ENCODE assay signal across 7 cellular contexts in the genomic region with DNA sequence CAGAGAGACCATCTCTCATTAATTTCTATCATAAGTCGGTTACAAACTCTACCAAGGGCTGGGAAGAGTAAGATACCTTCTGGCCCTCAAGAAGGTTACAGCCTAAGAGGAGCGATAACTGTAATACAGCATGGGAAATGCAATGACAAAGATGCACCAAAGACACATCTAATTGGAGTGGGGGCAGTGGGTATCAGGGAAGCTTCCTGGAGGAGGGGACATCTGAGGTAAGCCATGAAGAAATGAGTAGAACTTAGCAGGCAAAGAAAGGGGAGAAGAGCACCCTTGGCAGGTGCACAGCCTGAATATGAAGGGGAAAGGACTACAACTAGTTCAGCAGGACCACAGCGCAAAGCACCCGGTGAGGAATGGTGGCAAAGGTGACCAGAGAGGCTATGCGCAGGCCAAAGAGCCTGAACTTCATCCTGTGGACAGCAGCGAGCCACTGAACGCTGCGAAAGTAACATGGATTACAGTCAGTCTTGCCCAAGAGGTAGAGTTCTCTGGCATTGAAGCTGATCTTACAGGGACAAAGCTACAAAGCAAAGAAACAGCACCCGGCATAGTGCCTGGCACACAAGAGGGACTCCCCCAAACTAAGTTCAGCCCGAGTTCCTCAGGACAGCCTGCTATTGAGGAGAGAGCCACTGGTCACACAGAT. TPM values are rescaled to one million over a fixed set of nuclear protein-coding genes. Genes with fewer than 3 reads are reported as not detected.
DNase-seq lines count a peak whose midpoint lies in the region; FAIRE-seq and TF ChIP-seq lines count a peak whose summit lies in the region.
"Had no signal": no experiment of that assay in that cellular context is flagged by ENCODE, and none has a peak within 500 bp of the region (broad histone marks: within the 10 kb centered on the region; RNA-seq: fewer than 3 reads in every experiment).

No MANE protein-coding gene starts in this region.

- no peaks in the 10 kb centered on the region for H3K9me3 Mint-ChIP-seq in chondrocyte (ENCODE audit: low read depth)

- H3K4me2 ChIP-seq in parathyroid adenoma (ENCODE audit: low read length) = peak overlapping the region; percentile 92

- no peak for FAIRE-seq in GM12892 (lab: Jason Lieb, UNC)

- TF ChIP-seq CTCF in chondrocyte (IDR thresholded peaks at IDR 0.05) = no peak
- no peak for TF ChIP-seq CTCF in parathyroid adenoma (IDR thresholded peaks at IDR 0.05)

- H3K4me1 ChIP-seq in HUES6 (ENCODE audit: control insufficient read depth, insufficient read depth, low read length) (peaks cover 23% of the 10 kb centered on the region; the same call in 1 of the 2 replicates), parathyroid adenoma (peaks cover 15% of the 10 kb centered on the region)

- H3K27me3 ChIP-seq in HUES6 (ENCODE audit: control insufficient read depth, insufficient read depth, low read length) (no peaks in the 10 kb centered on the region), parathyroid adenoma (ENCODE audit: control insufficient read depth, insufficient read depth, low read length) (no peaks in the 10 kb centered on the region)

- peaks cover 43% of the 10 kb centered on the region for H3K4me1 Mint-ChIP-seq in chondrocyte (ENCODE audit: low read depth)

- peak overlapping the region; percentile 81 for H3K27ac Mint-ChIP-seq in chondrocyte (ENCODE audit: unreplicated experiment)

- no peak for DNase-seq in chondrocyte (ENCODE audit: low spot score)
- no peak for DNase-seq in anterior cingulate cortex (lab: John Stamatoyannopoulos, UW)
- no peak for DNase-seq in kidney tubule cell (ENCODE audit: low spot score)
- DNase-seq in GM12892 (ENCODE audit: insufficient read length) = no peak

- peaks cover 33% of the 10 kb centered on the region for H3K79me2 ChIP-seq in parathyroid adenoma

- no peaks in the 10 kb centered on the region for H3K27me3 Mint-ChIP-seq in chondrocyte (ENCODE audit: low read depth)

- H3K9ac ChIP-seq in HUES6 (ENCODE audit: low read length) = no peak overlapping the region
- H3K9ac ChIP-seq in parathyroid adenoma = no peak overlapping the region

- H3K36me3 ChIP-seq in HUES6 (ENCODE audit: control insufficient read depth, insufficient read depth, low read length) = peaks cover 15% of the 10 kb centered on the region
- H3K36me3 ChIP-seq in parathyroid adenoma (ENCODE audit: control insufficient read depth, insufficient read depth, low read length) = no peaks in the 10 kb centered on the region

- H3K4me3 ChIP-seq in HUES6 (ENCODE audit: low read depth, low read length) = peak overlapping the region; percentile 64
- peak overlapping the region; percentile 83 for H3K4me3 ChIP-seq in parathyroid adenoma (ENCODE audit: low read depth, low read length)

- no peak for TF ChIP-seq POLR2A in GM12892 (IDR thresholded peaks at IDR 0.05; ENCODE audit: low read depth, low read length)

- H3K9me3 ChIP-seq in HUES6 (ENCODE audit: control insufficient read depth, insufficient read depth, low read depth, low read length) (no peaks in the 10 kb centered on the region), parathyroid adenoma (ENCODE audit: control insufficient read depth, low read length) (no peaks in the 10 kb centered on the region)

- H3K36me3 Mint-ChIP-seq in chondrocyte (ENCODE audit: low read depth) = peaks cover 14% of the 10 kb centered on the region

- H2AFZ ChIP-seq in parathyroid adenoma = no peak overlapping the region

- peak overlapping the region; percentile 86 for H3K4me3 Mint-ChIP-seq in chondrocyte (ENCODE audit: unreplicated experiment)

- no peak overlapping the region for H3K27ac ChIP-seq in HUES6 (ENCODE audit: low read depth, low read length)
- H3K27ac ChIP-seq in parathyroid adenoma = no peak overlapping the region

RNA-seq across cellular contexts. Expression of gene TBC1D10B, which starts 2.8 kb away (rescaled TPM):
- total RNA-seq in chondrocyte = 43.3 to 48.6 TPM (median 44.2 TPM) in 3 replicates
- polyA plus RNA-seq in GM12892 (2012; ENCODE audit: missing spikeins) = 12.4 TPM

RNA-seq across cellular contexts. Expression of gene MYL11, which starts 7.1 kb away (rescaled TPM):
- 0.82 to 2.2 TPM (median 1.4 TPM) in 3 replicates for total RNA-seq in chondrocyte
- polyA plus RNA-seq in GM12892 (2012; ENCODE audit: missing spikeins) = not detected
- total RNA-seq: pulmonary artery endothelial cell had no signal

RNA-seq across cellular contexts. Expression of gene CD2BP2, which starts 12.4 kb away (rescaled TPM):
- 53.2 to 61.0 TPM (median 55.8 TPM) in 3 replicates for total RNA-seq in chondrocyte
- 28.0 TPM for polyA plus RNA-seq in GM12892 (2012; ENCODE audit: missing spikeins)

RNA-seq across cellular contexts. Expression of gene SEPTIN1, which starts 14.9 kb away (rescaled TPM):
- total RNA-seq in chondrocyte = 0.85 to 1.7 TPM (median 1.3 TPM) in 3 replicates
- 70.7 TPM for polyA plus RNA-seq in GM12892 (2012; ENCODE audit: missing spikeins)

RNA-seq across cellular contexts. Expression of gene ZNF48, which starts 27.7 kb away (rescaled TPM):
- 10.6 to 11.8 TPM (median 10.8 TPM) in 3 replicates for total RNA-seq in chondrocyte
- polyA plus RNA-seq in GM12892 (2012; ENCODE audit: missing spikeins) = 3.1 TPM
